ENCODE assay signal across 22 cellular contexts in genomic region chr20:36756482-36756881, GRCh38.
"Had no signal": no experiment of that assay in that cellular context is flagged by ENCODE, and none has a peak within 500 bp of the region (broad histone marks: within the 10 kb centered on the region; RNA-seq: fewer than 3 reads in every experiment).

No MANE protein-coding gene starts in this region.

- H3K4me1 ChIP-seq: ascending aorta, prostate gland, testis had no signal

- H3K4me3 ChIP-seq: ascending aorta, coronary artery, esophagus squamous epithelium, prostate gland, right atrium auricular region, skin epidermis, stomach, testis had no signal

- H3K4me1 Mint-ChIP-seq: nephron progenitor cell had no signal

- DNase-seq: activated CD4-positive, alpha-beta T cell treated with anti-CD3 and anti-CD28 coated beads, Interleukin-2, amount 10 ng/mL, durations not matched to agents 24 days and 14 days; activated CD8-positive, alpha-beta memory T cell treated with anti-CD3 and anti-CD28 coated beads, Interleukin-2, amount 50 U/mL, for 4 hours; activated naive CD4-positive, alpha-beta T cell treated with anti-CD3 and anti-CD28 coated beads, Interleukin-2, amount 10 ng/mL, durations not matched to agents 7 days and 5 days; activated T-cell treated with anti-CD3 and anti-CD28 coated beads, Interleukin-2, amount 50 U/mL, for 4 hours; esophagus squamous epithelium; immature natural killer cell; kidney glomerular epithelial cell; nephron progenitor cell; occipital lobe; stimulated activated CD4-positive, alpha-beta T cell treated with anti-CD3 and anti-CD28 coated beads, Interleukin-15, amount 100 ng/mL, for 24 hours; stimulated activated CD4-positive, alpha-beta T cell treated with anti-CD3 and anti-CD28 coated beads, Interleukin-4, amount 100 ng/mL, for 1 hour; stomach; T-helper 1 cell; T-helper 9 cell; testis had no signal

- H3K9me3 ChIP-seq: ascending aorta, esophagus squamous epithelium, prostate gland, right atrium auricular region, stomach, testis had no signal

- H3K36me3 ChIP-seq: prostate gland, right atrium auricular region had no signal

- H3K27me3 ChIP-seq: ascending aorta, esophagus squamous epithelium, right atrium auricular region, stomach, testis had no signal

- H3K27me3 Mint-ChIP-seq: activated CD4-positive, alpha-beta T cell treated with anti-CD3 and anti-CD28 coated beads, Interleukin-2, amount 10 ng/mL, durations not matched to agents 24 days and 14 days; activated naive CD4-positive, alpha-beta T cell treated with anti-CD3 and anti-CD28 coated beads, Interleukin-2, amount 10 ng/mL, durations not matched to agents 7 days and 5 days; central memory CD8-positive, alpha-beta T cell; type B pancreatic cell had no signal

- H3K27ac Mint-ChIP-seq: activated CD4-positive, alpha-beta T cell treated with anti-CD3 and anti-CD28 coated beads, Interleukin-2, amount 10 ng/mL, durations not matched to agents 24 days and 14 days; activated naive CD4-positive, alpha-beta T cell treated with anti-CD3 and anti-CD28 coated beads, Interleukin-2, amount 10 ng/mL, durations not matched to agents 7 days and 5 days; nephron progenitor cell; type B pancreatic cell had no signal

- H3K4me3 Mint-ChIP-seq: activated CD4-positive, alpha-beta T cell treated with anti-CD3 and anti-CD28 coated beads, Interleukin-2, amount 10 ng/mL, durations not matched to agents 24 days and 14 days; activated naive CD4-positive, alpha-beta T cell treated with anti-CD3 and anti-CD28 coated beads, Interleukin-2, amount 10 ng/mL, durations not matched to agents 7 days and 5 days; activated T-cell treated with anti-CD3 and anti-CD28 coated beads, Interleukin-2, amount 50 U/mL, for 4 hours; central memory CD8-positive, alpha-beta T cell; immature natural killer cell; nephron progenitor cell; type B pancreatic cell had no signal

- H3K9me3 Mint-ChIP-seq: activated CD4-positive, alpha-beta T cell treated with anti-CD3 and anti-CD28 coated beads, Interleukin-2, amount 10 ng/mL, durations not matched to agents 24 days and 14 days; activated naive CD4-positive, alpha-beta T cell treated with anti-CD3 and anti-CD28 coated beads, Interleukin-2, amount 10 ng/mL, durations not matched to agents 7 days and 5 days; activated T-cell treated with anti-CD3 and anti-CD28 coated beads, Interleukin-2, amount 50 U/mL, for 4 hours; central memory CD8-positive, alpha-beta T cell; immature natural killer cell; nephron progenitor cell; type B pancreatic cell had no signal

- H3K27ac ChIP-seq: ascending aorta, prostate gland, testis had no signal

- ATAC-seq: activated T-cell treated with anti-CD3 and anti-CD28 coated beads, Interleukin-2, amount 50 U/mL, for 4 hours had no signal
